In genomic region chr2:60880633-60880987, GRCh38 we compare ENCODE assay signal across 8 cellular contexts. TPM values are rescaled to one million over a fixed set of nuclear protein-coding genes. Genes with fewer than 3 reads are reported as not detected.
DNase-seq lines count a peak whose midpoint lies in the region; ATAC-seq lines count a peak whose summit lies in the region.

No MANE protein-coding gene starts in this region.

- POLR2A ChIA-PET in activated CD4-positive, alpha-beta T cell treated with anti-CD3 and anti-CD28 coated beads for 36 hours (lab: Charles Lee) = interaction anchor here (0.7 to 1.7 kb wide), 3 partner anchors 19 to 63 kb away, joined by 3 to 9 read pairs (median 7); no protein-coding TSS in a partner anchor
- POLR2A ChIA-PET in naive thymus-derived CD8-positive, alpha-beta T cell (lab: Charles Lee) = interaction anchor here (1.5 to 4.7 kb wide), 7 partner anchors 12 to 658 kb away, joined by 3 to 74 read pairs (median 9); partner anchors contain the start of genes PAPOLG and XPO1

- no peaks in the 10 kb centered on the region for H3K36me3 ChIP-seq in effector memory CD4-positive, alpha-beta T cell (ENCODE audit: control insufficient read depth, insufficient read depth, low read length)

- H3K4me3 ChIP-seq in effector memory CD4-positive, alpha-beta T cell (ENCODE audit: insufficient read depth, low read depth, low read length, poor library complexity, severe bottlenecking) = peak overlapping the region; percentile 99

- peak; percentile 1 for ATAC-seq in activated CD4-positive, alpha-beta T cell treated with anti-CD3 and anti-CD28 coated beads for 36 hours
- no peak for ATAC-seq in naive thymus-derived CD8-positive, alpha-beta T cell
- ATAC-seq in HG03432 (IDR thresholded peaks at IDR 0.05; ENCODE audit: unreplicated experiment) = no peak
- no peak for ATAC-seq in GM21367 (IDR thresholded peaks at IDR 0.05; ENCODE audit: unreplicated experiment)

- peaks cover 19% of the 10 kb centered on the region for H3K4me1 Mint-ChIP-seq in activated CD4-positive, alpha-beta T cell treated with anti-CD3 and anti-CD28 coated beads for 36 hours
- H3K4me1 Mint-ChIP-seq in naive thymus-derived CD8-positive, alpha-beta T cell = peaks cover 14 to 34% (median 26%) of the 10 kb centered on the region in 4 donors

- intact Hi-C loops in activated CD4-positive, alpha-beta T cell treated with anti-CD3 and anti-CD28 coated beads for 36 hours (cut with DNase I, micrococcal nuclease) = loop anchor here (2.0 to 5.0 kb wide), 7 partner anchors 48 to 1316 kb away; partner anchors contain the start of genes B3GNT2 (in 1 of the 2), FAM161A (in 1 of the 2), PAPOLG (in 1 of the 2) and PEX13 (in 1 of the 2)

- H3K9me3 ChIP-seq in effector memory CD4-positive, alpha-beta T cell (ENCODE audit: control insufficient read depth, low read length) = no peaks in the 10 kb centered on the region

- peak overlapping the region; percentile 91 for H3K4me3 Mint-ChIP-seq in activated CD4-positive, alpha-beta T cell treated with anti-CD3 and anti-CD28 coated beads for 36 hours
- H3K4me3 Mint-ChIP-seq in naive thymus-derived CD8-positive, alpha-beta T cell = peak overlapping the region; percentile 83 to 96 (median 94)

- peaks cover 16% of the 10 kb centered on the region for H3K4me1 ChIP-seq in effector memory CD4-positive, alpha-beta T cell (ENCODE audit: control insufficient read depth, insufficient read depth, low read length, poor library complexity, severe bottlenecking)

- H3K36me3 Mint-ChIP-seq in activated CD4-positive, alpha-beta T cell treated with anti-CD3 and anti-CD28 coated beads for 36 hours (ENCODE audit: low read depth) = peaks cover 22% of the 10 kb centered on the region
- no peaks in the 10 kb centered on the region for H3K36me3 Mint-ChIP-seq in naive thymus-derived CD8-positive, alpha-beta T cell

- no peak for DNase-seq in activated CD4-positive, alpha-beta T cell treated with anti-CD3 and anti-CD28 coated beads for 36 hours
- DNase-seq in activated CD4-positive, alpha-beta T cell treated with anti-CD3 and anti-CD28 coated beads for 1 hour = no peak
- peak; percentile 36 for DNase-seq in NCI-H69 (lab: John Stamatoyannopoulos, UW)
- no peak for DNase-seq in effector memory CD4-positive, alpha-beta T cell
- no peak for DNase-seq in naive thymus-derived CD8-positive, alpha-beta T cell
- DNase-seq in stimulated activated CD4-positive, alpha-beta T cell treated with anti-CD3 and anti-CD28 coated beads, Interleukin-15, amount 100 ng/mL, for 24 hours = no peak

- H3K27me3 ChIP-seq in effector memory CD4-positive, alpha-beta T cell (replicated peaks; ENCODE audit: control insufficient read depth, insufficient read depth, low read length, poor library complexity, severe bottlenecking) = no peaks in the 10 kb centered on the region

- CTCF ChIA-PET in activated CD4-positive, alpha-beta T cell treated with anti-CD3 and anti-CD28 coated beads for 36 hours (lab: Charles Lee) = interaction anchor here (0.6 to 2.6 kb wide), 5 partner anchors 9 to 118 kb away, joined by 3 to 18 read pairs (median 5); no protein-coding TSS in a partner anchor

- no peaks in the 10 kb centered on the region for H3K27me3 Mint-ChIP-seq in activated CD4-positive, alpha-beta T cell treated with anti-CD3 and anti-CD28 coated beads for 36 hours
- H3K27me3 Mint-ChIP-seq in naive thymus-derived CD8-positive, alpha-beta T cell = no peaks in the 10 kb centered on the region

- peak overlapping the region; percentile 90 for H3K27ac Mint-ChIP-seq in activated CD4-positive, alpha-beta T cell treated with anti-CD3 and anti-CD28 coated beads for 36 hours
- H3K27ac Mint-ChIP-seq in naive thymus-derived CD8-positive, alpha-beta T cell = peak overlapping the region; percentile 92 to 100 (median 98)

- no peaks in the 10 kb centered on the region for H3K9me3 Mint-ChIP-seq in activated CD4-positive, alpha-beta T cell treated with anti-CD3 and anti-CD28 coated beads for 36 hours (ENCODE audit: low read depth)
- peaks cover 0 to 1% (median 0%) of the 10 kb centered on the region in 9 donors for H3K9me3 Mint-ChIP-seq in naive thymus-derived CD8-positive, alpha-beta T cell

- H3K27ac ChIP-seq in effector memory CD4-positive, alpha-beta T cell (ENCODE audit: insufficient read depth, low read length, poor library complexity, severe bottlenecking) = peak overlapping the region; percentile 100

RNA-seq across cellular contexts. Expression of gene REL, which starts 0.8 kb away (rescaled TPM):
- 10 to 100 TPM; 42.7 to 55.9 TPM for total RNA-seq in activated CD4-positive, alpha-beta T cell treated with anti-CD3 and anti-CD28 coated beads for 36 hours
- total RNA-seq in naive thymus-derived CD8-positive, alpha-beta T cell = 10 to 100 TPM; 27.1 to 28.8 TPM
- polyA plus RNA-seq in naive thymus-derived CD8-positive, alpha-beta T cell = 10 to 100 TPM; 12.5 to 20.0 (median 13.7) TPM
